In the genomic region with DNA sequence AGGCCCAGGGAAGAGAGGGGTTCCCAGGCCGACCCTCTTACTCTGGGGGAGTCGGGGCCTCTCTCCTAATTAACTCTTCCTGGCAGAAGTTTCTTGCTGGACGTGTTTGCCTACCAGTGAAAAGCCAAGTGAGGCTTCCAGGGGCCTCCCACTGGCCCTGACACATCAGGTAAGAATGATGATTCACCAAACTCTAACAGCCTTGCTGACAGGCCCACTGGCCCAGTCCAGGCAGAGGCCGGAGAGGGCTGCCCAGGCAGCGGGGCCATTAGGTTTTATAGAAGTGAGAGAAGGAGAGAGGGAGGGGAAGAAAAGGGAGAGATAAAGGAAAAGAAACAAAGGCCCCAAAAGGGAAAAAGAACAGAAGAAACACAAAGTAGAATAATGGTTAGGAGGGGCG, we compare ENCODE assay signal across 10 cellular contexts. TPM values are rescaled to one million over a fixed set of nuclear protein-coding genes. Genes with fewer than 3 reads are reported as not detected.
A peak's percentile ranks its signal among the peaks of the same experiment; 100 is the strongest.
DNase-seq lines count a peak whose midpoint lies in the region; ATAC-seq and TF ChIP-seq lines count a peak whose summit lies in the region.
"Had no signal": no experiment of that assay in that cellular context is flagged by ENCODE, and none has a peak within 500 bp of the region (broad histone marks: within the 10 kb centered on the region; RNA-seq: fewer than 3 reads in every experiment).

No MANE protein-coding gene starts in this region.

- no peak overlapping the region for H2BK15ac ChIP-seq in H9 (ENCODE audit: low read depth, low read length)

- H3K9me3 Mint-ChIP-seq in H9 = peaks cover 0 to 3% of the 10 kb centered on the region in 2 experiments; a peak in 3 of 5 replicates
- H3K9me3 Mint-ChIP-seq in activated CD8-positive, alpha-beta T cell treated with anti-CD3 and anti-CD28 coated beads for 36 hours = no peaks in the 10 kb centered on the region
- peaks cover 0 to 3% (median 0%) of the 10 kb centered on the region in 6 donors for H3K9me3 Mint-ChIP-seq in immature natural killer cell

- H4K5ac ChIP-seq in H9 (ENCODE audit: insufficient read length, low read depth, low read length) = no peak overlapping the region

- POLR2A ChIA-PET in activated CD8-positive, alpha-beta T cell treated with anti-CD3 and anti-CD28 coated beads for 36 hours (lab: Charles Lee) = no interaction called here

- in situ Hi-C loops in ACHN (cut with HindIII; ENCODE audit: low pct_ligation_motif_present, low pct_unique_long_range_greater_than_20kb, low sequenced_read_pairs) (no loop called here), GM13977 (cut with MboI; ENCODE audit: low pct_unique_long_range_greater_than_20kb, low sequenced_read_pairs, unreplicated experiment) (no loop called here)

- no peak overlapping the region for H3K18ac ChIP-seq in H9 (ENCODE audit: insufficient read length, low read depth, low read length)

- no peak overlapping the region for H2AK5ac ChIP-seq in H9 (ENCODE audit: insufficient read length, low read length)

- H3K4me1 Mint-ChIP-seq in H9 = peaks cover 4 to 10% of the 10 kb centered on the region in 2 experiments
- H3K4me1 Mint-ChIP-seq in activated CD8-positive, alpha-beta T cell treated with anti-CD3 and anti-CD28 coated beads for 36 hours (ENCODE audit: low read depth) = peaks cover 2% of the 10 kb centered on the region
- H3K4me1 Mint-ChIP-seq in immature natural killer cell = peaks cover 6 to 10% of the 10 kb centered on the region in 2 donors

- 0 out of 7 replicates have a peak, but pooled peaks cover 0 to 2% (median 0%) of the 10 kb centered on the region in 3 experiments for H3K36me3 Mint-ChIP-seq in H9 (ENCODE audit: insufficient read depth in 1 of 3, low read depth in 3 of 3)
- no peaks in the 10 kb centered on the region for H3K36me3 Mint-ChIP-seq in activated CD8-positive, alpha-beta T cell treated with anti-CD3 and anti-CD28 coated beads for 36 hours (ENCODE audit: low read depth)
- H3K36me3 Mint-ChIP-seq in immature natural killer cell = no peaks in the 10 kb centered on the region

- H3K79me2 ChIP-seq in H9 (ENCODE audit: insufficient read depth, low read length) = no peaks in the 10 kb centered on the region

- no peak overlapping the region for H2BK20ac ChIP-seq in H9 (ENCODE audit: low read depth, low read length, poor library complexity, severe bottlenecking)

- H3K9ac ChIP-seq in H9 (ENCODE audit: extremely low read depth, insufficient read length, low read length) = no peak overlapping the region

- no peaks in the 10 kb centered on the region for H3K9me3 ChIP-seq in H9 (ENCODE audit: control insufficient read depth, low read depth, low read length)

- no peaks in the 10 kb centered on the region for H4K20me1 ChIP-seq in H9 (ENCODE audit: control insufficient read depth, insufficient read depth, insufficient read length)

- no peak overlapping the region for H3K56ac ChIP-seq in H9 (ENCODE audit: insufficient read length, low read depth, low read length)

- H2AFZ ChIP-seq in H9 (ENCODE audit: low read length) = no peak overlapping the region

- H3K4ac ChIP-seq in H9 (ENCODE audit: low read depth, low read length) = no peak overlapping the region

- DNase-seq in ACHN (peak; percentile 90), H9 (no peak), immature natural killer cell (no peak), medulla oblongata (ENCODE audit: extremely low spot score) (no peak), GM13977 (ENCODE audit: low spot score) (no peak), dermis blood vessel endothelial cell (no peak)
- DNase-seq in activated CD8-positive, alpha-beta T cell treated with anti-CD3 and anti-CD28 coated beads for 36 hours = no peak
- DNase-seq: NCI-H1105, RPMI8226 had no signal

- no peak for ATAC-seq in activated CD8-positive, alpha-beta T cell treated with anti-CD3 and anti-CD28 coated beads for 36 hours
- ATAC-seq in GM19467 (IDR thresholded peaks at IDR 0.05; ENCODE audit: unreplicated experiment) = no peak

- H3K27ac ChIP-seq in H9 (ENCODE audit: insufficient read length, low read depth, low read length) = no peak overlapping the region

- H3K4me3 Mint-ChIP-seq in H9 (peak overlapping the region; percentile 76 to 95; a peak in 4 of 5 replicates), immature natural killer cell (peak overlapping the region; percentile 76 to 84 (median 79))
- H3K4me3 Mint-ChIP-seq in activated CD8-positive, alpha-beta T cell treated with anti-CD3 and anti-CD28 coated beads for 36 hours = peak overlapping the region; percentile 71

- H3T11ph ChIP-seq in H9 (ENCODE audit: low read length) = no peak overlapping the region

- H3K27me3 ChIP-seq in H9 (ENCODE audit: insufficient read depth, low read length) = no peaks in the 10 kb centered on the region; the same call in 1 of the 2 replicates

- CTCF ChIA-PET in activated CD8-positive, alpha-beta T cell treated with anti-CD3 and anti-CD28 coated beads for 36 hours (lab: Charles Lee) = interaction anchor here (0.8 to 1.5 kb wide), 2 partner anchors 11 to 91 kb away, joined by 3 to 4 read pairs; no protein-coding TSS in a partner anchor

- H3K27ac Mint-ChIP-seq in H9 = no peak overlapping the region
- no peak overlapping the region for H3K27ac Mint-ChIP-seq in activated CD8-positive, alpha-beta T cell treated with anti-CD3 and anti-CD28 coated beads for 36 hours
- peak overlapping the region in 2 of 6 donors; percentile 30 to 34 for H3K27ac Mint-ChIP-seq in immature natural killer cell

- no peak overlapping the region for H4K8ac ChIP-seq in H9 (replicated peaks; ENCODE audit: insufficient read length, low read depth, low read length)

- H2BK120ac ChIP-seq in H9 (ENCODE audit: low read depth, low read length, poor library complexity, severe bottlenecking) = no peak overlapping the region

- H4K91ac ChIP-seq in H9 (ENCODE audit: insufficient read length, low read depth, low read length) = no peak overlapping the region

- no peak overlapping the region for H2BK5ac ChIP-seq in H9 (ENCODE audit: insufficient read length, low read length)

- TF ChIP-seq CTCF in H9 (conservative IDR thresholded peaks at IDR 0.05) = no peak
- TF ChIP-seq CTCF in activated CD8-positive, alpha-beta T cell treated with anti-CD3 and anti-CD28 coated beads for 36 hours (IDR thresholded peaks at IDR 0.05) = no peak
- TF ChIP-seq CTCF in GM13977 (IDR thresholded peaks at IDR 0.05; ENCODE audit: extremely low read depth, insufficient read depth, missing control alignments) = no peak

- intact Hi-C loops in activated CD8-positive, alpha-beta T cell treated with anti-CD3 and anti-CD28 coated beads for 36 hours (cut with micrococcal nuclease) = no loop called here

- H3K4me2 ChIP-seq in H9 (ENCODE audit: insufficient read depth, insufficient read length, low read length) = no peak overlapping the region

- no peak overlapping the region for H3K14ac ChIP-seq in H9 (ENCODE audit: insufficient read depth, low read length)

- 100% methylated on average over 1 of the region's 6 CpGs for WGBS in H9 (ENCODE audit: extremely low coverage, insufficient read length, low lambda C conversion rate)

- H3K23ac ChIP-seq in H9 (ENCODE audit: insufficient read length, low read depth, low read length) = no peak overlapping the region

- no peaks in the 10 kb centered on the region for H3K79me1 ChIP-seq in H9 (ENCODE audit: insufficient read depth, low read depth, low read length, poor library complexity, severe bottlenecking)

- H2BK12ac ChIP-seq in H9 (ENCODE audit: insufficient read length, low read depth, low read length) = no peak overlapping the region

- H3K27me3 Mint-ChIP-seq in H9 (ENCODE audit: low read depth) (peaks cover 39% of the 10 kb centered on the region), immature natural killer cell (ENCODE audit: low read depth in 3 of 3) (peaks cover 2 to 16% (median 13%) of the 10 kb centered on the region in 3 donors)
- peaks cover 14% of the 10 kb centered on the region for H3K27me3 Mint-ChIP-seq in activated CD8-positive, alpha-beta T cell treated with anti-CD3 and anti-CD28 coated beads for 36 hours

- H3K23me2 ChIP-seq in H9 (ENCODE audit: insufficient read length, low read depth, low read length, poor library complexity, severe bottlenecking) = peaks cover 3% of the 10 kb centered on the region

- H3K4me1 ChIP-seq in H9 (ENCODE audit: insufficient read depth, low read length) = peaks cover 2% of the 10 kb centered on the region; the same call in 1 of the 2 replicates

RNA-seq across cellular contexts. Expression of gene FOXE1, which starts 50.8 kb away (rescaled TPM):
- not detected in 2 replicates for total RNA-seq in H9 (2021)
- total RNA-seq in activated CD8-positive, alpha-beta T cell treated with anti-CD3 and anti-CD28 coated beads for 36 hours = under 1 TPM in 1 of 2 experiments, not detected in 1; 0.09 TPM
- polyA plus RNA-seq in immature natural killer cell = not detected
- 0.09 and 0.17 TPM in 2 replicates for total RNA-seq in dermis blood vessel endothelial cell
